In genomic region chr14:65832431-65833253, GRCh38 we compare ENCODE assay signal across 1 cellular context.
TF ChIP-seq lines count a peak whose summit lies in the region.

No MANE protein-coding gene starts in this region.

TF ChIP-seq in GM23338, 12 proteins besides CTCF, POLR2A, EP300 and RAD21 (continued from another document):
- TF ChIP-seq ZNF462 (CRISPR knock-in tag; IDR thresholded peaks at IDR 0.05) (peak; percentile 11; the same call in 1 of the 2 replicates), EZH2 (IDR thresholded peaks at IDR 0.05; ENCODE audit: low read depth, unreplicated experiment) (no peak), EZH2phosphoT487 (IDR thresholded peaks at IDR 0.05; ENCODE audit: unreplicated experiment) (no peak), ETS1 (IDR thresholded peaks at IDR 0.05) (no peak)
TF ChIP-seq in GM23338: peak in this region for 1.
